7 cellular contexts compared by ENCODE assay signal in genomic region chr2:134181219-134181618, GRCh38.
DNase-seq lines count a peak whose midpoint lies in the region; ATAC-seq and TF ChIP-seq lines count a peak whose summit lies in the region.

No MANE protein-coding gene starts in this region.

- intact Hi-C loops in mucosa of descending colon (cut with DNase I, micrococcal nuclease): no loop called here

- H3K4me3 ChIP-seq in mucosa of descending colon: no peak overlapping the region

- POLR2A ChIA-PET in GM10248 (lab: Yijun Ruan, JAX): no interaction called here

- CTCF ChIA-PET in GM10248 (lab: Yijun Ruan, JAX): interaction anchor here (1.0 to 2.7 kb wide), 8 partner anchors 9 to 231 kb away, joined by 3 to 18 read pairs (median 7); no protein-coding TSS in a partner anchor

- no peaks in the 10 kb centered on the region for H3K36me3 ChIP-seq in mucosa of descending colon (ENCODE audit: low read depth)

- TF ChIP-seq CTCF in mucosa of descending colon (IDR thresholded peaks at IDR 0.05) (no peak), GM10248 (IDR thresholded peaks at IDR 0.05; ENCODE audit: control extremely low read depth, extremely low read depth, low read depth, missing control alignments) (no peak)

- peaks cover 6% of the 10 kb centered on the region for H3K4me1 ChIP-seq in mucosa of descending colon (ENCODE audit: low read depth)

- peak; percentile 54 for DNase-seq in T-helper 22 cell (ENCODE audit: low read depth)
- peak in 1 of 3 donors; percentile 62 for DNase-seq in mucosa of descending colon
- DNase-seq in mesenteric fat pad (ENCODE audit: low spot score): no peak
- no peak for DNase-seq in mucosa of gallbladder (ENCODE audit: low spot score)
- DNase-seq in GM10248 (ENCODE audit: extremely low spot score): no peak

- no peaks in the 10 kb centered on the region for H3K9me3 ChIP-seq in mucosa of descending colon

- ATAC-seq in GM19023 (IDR thresholded peaks at IDR 0.05; ENCODE audit: unreplicated experiment) (peak; percentile 51), HG02885 (IDR thresholded peaks at IDR 0.05; ENCODE audit: poor library complexity, unreplicated experiment) (peak; percentile 79), mucosa of descending colon (peak; percentile 85)
